Comparison of ENCODE assay signal across 11 cellular contexts in the genomic region with DNA sequence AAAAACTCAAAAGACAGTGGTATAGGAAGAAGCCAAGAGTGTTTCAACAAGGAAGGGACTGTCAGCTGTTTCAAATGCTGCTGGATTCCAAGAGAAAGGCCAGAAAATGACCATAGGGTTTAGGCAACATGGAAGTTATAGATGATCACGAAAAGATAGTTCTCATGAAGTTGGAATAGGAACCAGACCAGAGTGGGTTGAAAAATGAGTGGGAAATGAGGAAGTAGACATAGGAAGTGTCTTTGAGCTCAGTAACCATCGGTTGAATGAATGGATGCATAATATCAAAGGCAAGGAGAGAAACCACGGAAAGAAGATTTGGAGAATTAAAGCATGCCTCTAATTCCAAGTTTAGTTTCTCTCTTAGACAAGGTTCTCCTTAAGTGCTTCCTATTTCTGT. TPM values are rescaled to one million over a fixed set of nuclear protein-coding genes. Genes with fewer than 3 reads are reported as not detected.
DNase-seq lines count a peak whose midpoint lies in the region; ATAC-seq, FAIRE-seq and TF ChIP-seq lines count a peak whose summit lies in the region.
"Had no signal": no experiment of that assay in that cellular context is flagged by ENCODE, and none has a peak within 500 bp of the region (broad histone marks: within the 10 kb centered on the region; RNA-seq: fewer than 3 reads in every experiment).

No MANE protein-coding gene starts in this region.

- H3K4me3 ChIP-seq in GM12875 (ENCODE audit: low read depth, low read length), result peak overlapping the region; percentile 50
- peak overlapping the region; percentile 72 for H3K4me3 ChIP-seq in PC-3 (ENCODE audit: low read length)
- peak overlapping the region in 1 of 3 experiments; percentile 90 for H3K4me3 ChIP-seq in endothelial cell of umbilical vein (replicated peaks in 1 of 3; ENCODE audit: insufficient read depth in 1 of 3, low read depth in 1 of 3, low read length in 3 of 3)
- H3K4me3 ChIP-seq in heart right ventricle, result peak overlapping the region in 1 of 10 donors; percentile 66

- TF ChIP-seq CTCF in GM12875 (IDR thresholded peaks at IDR 0.05; ENCODE audit: borderline replicate concordance, insufficient read depth, low read depth, low read length), result no peak
- no peak for TF ChIP-seq CTCF in PC-3 (conservative IDR thresholded peaks at IDR 0.05; ENCODE audit: low read depth, low read length)
- TF ChIP-seq CTCF in endothelial cell of umbilical vein (IDR thresholded peaks at IDR 0.05; ENCODE audit: extremely low read depth in 1 of 2, insufficient read depth in 1 of 2, low read depth in 1 of 2, low read length in 2 of 2), result no peak
- no peak for TF ChIP-seq CTCF in heart right ventricle (IDR thresholded peaks at IDR 0.05)

- no peaks in the 10 kb centered on the region for H3K9me1 ChIP-seq in endothelial cell of umbilical vein (replicated peaks; ENCODE audit: control insufficient read depth, extremely low read depth, insufficient read depth, low read length)

- BruUV-seq in PC-3 (replicated peaks; lab: Mats Ljungman, UMichigan) (no TSS peak), endothelial cell of umbilical vein (replicated peaks; lab: Mats Ljungman, UMichigan) (no TSS peak)

- dilution Hi-C loops in endothelial cell of umbilical vein (cut with MboI; ENCODE audit: extremely low pct_ligation_motif_present, low sequenced_read_pairs), result no loop called here

- H3K27me3 ChIP-seq in PC-3 (ENCODE audit: low read length), result no peaks in the 10 kb centered on the region
- H3K27me3 ChIP-seq in endothelial cell of umbilical vein (ENCODE audit: control insufficient read depth in 2 of 2, insufficient read depth in 2 of 2, low read length in 2 of 2), result no peaks in the 10 kb centered on the region
- H3K27me3 ChIP-seq in heart right ventricle, result no peaks in the 10 kb centered on the region

- in situ Hi-C loops in G401 (cut with HindIII; ENCODE audit: low sequenced_read_pairs), result no loop called here

- intact Hi-C loops in PC-3 (cut with micrococcal nuclease), result no loop called here
- intact Hi-C loops in endothelial cell of umbilical vein (cut with micrococcal nuclease), result loop anchor here (1.0 to 5.0 kb wide), 2 partner anchors 70 to 129 kb away; a partner anchor contains a TSS
- intact Hi-C loops in heart right ventricle (cut with DNase I), result no loop called here

- H3K4me2 ChIP-seq in PC-3 (ENCODE audit: low read length) (peak overlapping the region; percentile 86), endothelial cell of umbilical vein (ENCODE audit: insufficient read depth, low read length) (peak overlapping the region; percentile 95)

- DNase-seq in AML-193 (lab: John Stamatoyannopoulos, UW) (peak; percentile 55 to 62), PC-3 (no peak), endothelial cell of umbilical vein (ENCODE audit: low read depth, low spot score) (no peak), NCI-H345 (lab: John Stamatoyannopoulos, UW) (no peak), heart right ventricle (no peak), NCI-H1417 treated with DMSO at 0.1 percent for 48 hours (lab: John Stamatoyannopoulos, UW) (no peak), G401 (ENCODE audit: low spot score) (no peak)
- DNase-seq: EL; NCI-H510A; stimulated activated naive CD4-positive, alpha-beta T cell treated with Interleukin-2 at 50 U/mL for 16 hours had no signal

- H3K9me3 ChIP-seq in PC-3 (ENCODE audit: low read length), result no peaks in the 10 kb centered on the region
- H3K9me3 ChIP-seq in endothelial cell of umbilical vein (replicated peaks; ENCODE audit: control insufficient read depth, insufficient read depth, low read length), result no peaks in the 10 kb centered on the region
- no peaks in the 10 kb centered on the region for H3K9me3 ChIP-seq in heart right ventricle

- no peak overlapping the region for H3K27ac ChIP-seq in PC-3 (ENCODE audit: low read length)
- no peak overlapping the region for H3K27ac ChIP-seq in endothelial cell of umbilical vein (ENCODE audit: insufficient read depth, low read depth, low read length)
- peak overlapping the region in 1 of 10 donors; percentile 95 for H3K27ac ChIP-seq in heart right ventricle

- POLR2A ChIA-PET in PC-3 (lab: Charles Lee; ENCODE audit: unreplicated experiment) (no interaction called here), endothelial cell of umbilical vein (lab: Charles Lee) (no interaction called here)

- no peaks in the 10 kb centered on the region for H3F3A ChIP-seq in PC-3 (ENCODE audit: low read length, unreplicated experiment)

- peaks cover 68% of the 10 kb centered on the region for H3K79me2 ChIP-seq in PC-3 (ENCODE audit: low read length)
- peaks cover 55% of the 10 kb centered on the region for H3K79me2 ChIP-seq in endothelial cell of umbilical vein (ENCODE audit: control insufficient read depth, insufficient read depth, low read length)

- H2AFZ ChIP-seq in PC-3 (ENCODE audit: low read length), result no peak overlapping the region
- peak overlapping the region; percentile 90 for H2AFZ ChIP-seq in endothelial cell of umbilical vein (ENCODE audit: low read depth, low read length)

- TF ChIP-seq POLR2A in endothelial cell of umbilical vein (IDR thresholded peaks at IDR 0.05; ENCODE audit: low read depth, low read length), result no peak

- H3K4me1 ChIP-seq in PC-3 (ENCODE audit: insufficient read depth, low read length), result peaks cover 39% of the 10 kb centered on the region
- peaks cover 15% of the 10 kb centered on the region for H3K4me1 ChIP-seq in endothelial cell of umbilical vein (ENCODE audit: control insufficient read depth, extremely low read depth, insufficient read depth, low read length)
- peaks cover 0 to 30% (median 13%) of the 10 kb centered on the region in 9 donors for H3K4me1 ChIP-seq in heart right ventricle

- H4K20me1 ChIP-seq in PC-3 (ENCODE audit: low read length) (peaks cover 9% of the 10 kb centered on the region; the same call in 1 of the 2 replicates), endothelial cell of umbilical vein (replicated peaks; ENCODE audit: control insufficient read depth, extremely low read depth, insufficient read depth, low read length) (no peaks in the 10 kb centered on the region)

- ATAC-seq in PC-3, result no peak
- no peak for ATAC-seq in heart right ventricle

- 87 to 92% methylated on average over 3 of the region's 3 CpGs for WGBS in heart right ventricle, 2 donors

- H3K36me3 ChIP-seq in PC-3 (ENCODE audit: low read depth, low read length) (0 out of 2 replicates have a peak, but pooled peaks cover 3% of the 10 kb centered on the region), endothelial cell of umbilical vein (ENCODE audit: control insufficient read depth in 2 of 2, extremely low read depth in 1 of 2, insufficient read depth in 2 of 2, low read length in 2 of 2) (peaks cover 0 to 2% of the 10 kb centered on the region in 2 experiments), heart right ventricle (peaks cover 0 to 7% (median 0%) of the 10 kb centered on the region in 9 donors)

- H3K9ac ChIP-seq in PC-3 (ENCODE audit: low read length) (peak overlapping the region; percentile 86), endothelial cell of umbilical vein (replicated peaks; ENCODE audit: extremely low read depth, insufficient read depth, low read length) (no peak overlapping the region)

- FAIRE-seq in endothelial cell of umbilical vein (lab: Jason Lieb, UNC), result no peak

- no peaks in the 10 kb centered on the region for H3K9me2 ChIP-seq in PC-3 (replicated peaks; ENCODE audit: low read length)

- CTCF ChIA-PET in PC-3 (lab: Charles Lee) (no interaction called here), endothelial cell of umbilical vein (lab: Charles Lee) (no interaction called here)

TF ChIP-seq in endothelial cell of umbilical vein, 7 proteins besides CTCF, POLR2A, EP300 and RAD21 (continues in another document):
- no peak for TF ChIP-seq JUN (IDR thresholded peaks at IDR 0.05; ENCODE audit: borderline replicate concordance, insufficient read depth, insufficient read length, low read depth)

RNA-seq across cellular contexts. Expression of a gene that starts 1.3 kb away (rescaled TPM):
- total RNA-seq in PC-3 (2014; rRNA removed) (85.5 and 89.6 TPM in 2 replicates), endothelial cell of umbilical vein (34.6 and 36.6 TPM in 2 replicates), heart right ventricle (1 to 10 TPM in 2 of 10 donors, under 1 TPM in 8; 0.21 to 3.4 (median 0.51) TPM)
- polyA plus RNA-seq in endothelial cell of umbilical vein (20.6 and 21.9 TPM in 2 replicates), heart right ventricle (under 1 TPM; 0.35 to 0.95 TPM)
- polyA plus RNA-seq in endothelial cell of umbilical vein (2011; cell fraction: cytosol; rRNA removed), result 27.4 and 37.7 TPM in 2 replicates
- polyA plus RNA-seq in endothelial cell of umbilical vein (2011; cell fraction: nucleus; rRNA removed), result 31.1 and 41.8 TPM in 2 replicates
- polyA plus RNA-seq in endothelial cell of umbilical vein (2012), result 12.1 and 20.7 TPM in 2 replicates
- 15.4 and 20.8 TPM in 2 replicates for polyA minus RNA-seq in endothelial cell of umbilical vein
- polyA minus RNA-seq in endothelial cell of umbilical vein (2011; cell fraction: cytosol; rRNA and poly(A)+ RNA removed), result 35.0 TPM
- 10.6 and 18.3 TPM in 2 replicates for polyA minus RNA-seq in endothelial cell of umbilical vein (2011; cell fraction: nucleus; rRNA and poly(A)+ RNA removed)
- total RNA-seq in G401 (2014; rRNA removed; shearing (Covaris generic)), result 55.2 and 56.8 TPM in 2 replicates

RNA-seq across cellular contexts. Expression of a gene that starts 11.8 kb away (rescaled TPM):
- total RNA-seq in PC-3 (2014; rRNA removed) (not detected in 2 replicates), endothelial cell of umbilical vein (4.6 and 5.8 TPM in 2 replicates), heart right ventricle (1 to 10 TPM in 7 of 10 donors, under 1 TPM in 3; 0.30 to 3.4 (median 1.2) TPM)
- polyA plus RNA-seq in endothelial cell of umbilical vein (2.3 and 2.6 TPM in 2 replicates), heart right ventricle (1 to 10 TPM in 1 of 2 donors, under 1 TPM in 1; 0.68 to 1.1 TPM)
- polyA plus RNA-seq in endothelial cell of umbilical vein (2011; cell fraction: cytosol; rRNA removed), result 2.0 and 2.2 TPM in 2 replicates
- 1.1 and 1.4 TPM in 2 replicates for polyA plus RNA-seq in endothelial cell of umbilical vein (2011; cell fraction: nucleus; rRNA removed)
- polyA plus RNA-seq in endothelial cell of umbilical vein (2012), result 3.5 and 3.8 TPM in 2 replicates
- 2.9 and 3.6 TPM in 2 replicates for polyA minus RNA-seq in endothelial cell of umbilical vein
- polyA minus RNA-seq in endothelial cell of umbilical vein (2011; cell fraction: cytosol; rRNA and poly(A)+ RNA removed), result not detected
- 0.43 and 0.87 TPM in 2 replicates for polyA minus RNA-seq in endothelial cell of umbilical vein (2011; cell fraction: nucleus; rRNA and poly(A)+ RNA removed)
- total RNA-seq in G401 (2014; rRNA removed; shearing (Covaris generic)), result 26.8 and 32.3 TPM in 2 replicates

RNA-seq across cellular contexts. Expression of a gene that starts 31.5 kb away (rescaled TPM):
- total RNA-seq in PC-3 (2014; rRNA removed) (77.8 and 124 TPM in 2 replicates), endothelial cell of umbilical vein (117 and 124 TPM in 2 replicates), heart right ventricle (10 to 100 TPM; 56.2 to 70.5 (median 63.6) TPM)
- polyA plus RNA-seq in endothelial cell of umbilical vein (142 and 155 TPM in 2 replicates), heart right ventricle (10 to 100 TPM; 49.2 to 67.5 TPM)
- polyA plus RNA-seq in endothelial cell of umbilical vein (2011; cell fraction: cytosol; rRNA removed), result 139 and 142 TPM in 2 replicates
- polyA plus RNA-seq in endothelial cell of umbilical vein (2011; cell fraction: nucleus; rRNA removed), result 301 and 322 TPM in 2 replicates
- polyA plus RNA-seq in endothelial cell of umbilical vein (2012), result 94.1 and 116 TPM in 2 replicates
- 296 and 312 TPM in 2 replicates for polyA minus RNA-seq in endothelial cell of umbilical vein
- 167 TPM for polyA minus RNA-seq in endothelial cell of umbilical vein (2011; cell fraction: cytosol; rRNA and poly(A)+ RNA removed)
- polyA minus RNA-seq in endothelial cell of umbilical vein (2011; cell fraction: nucleus; rRNA and poly(A)+ RNA removed), result 108 and 136 TPM in 2 replicates
- total RNA-seq in G401 (2014; rRNA removed; shearing (Covaris generic)), result 79.0 and 89.2 TPM in 2 replicates

Comparison
In these comparisons a context has a peak if more than half of its experiments do, and no peak if none do; other contexts are left out.
1. DNase-seq: peak in AML-193 (2 of 2); none in PC-3 (single experiment), endothelial cell of umbilical vein (single experiment), NCI-H345 (single experiment), heart right ventricle (0 of 2), NCI-H1417 treated with DMSO at 0.1 percent for 48 hours (single experiment) and G401 (single experiment).